ENCODE assay signal across 1 cellular context in the genomic region with DNA sequence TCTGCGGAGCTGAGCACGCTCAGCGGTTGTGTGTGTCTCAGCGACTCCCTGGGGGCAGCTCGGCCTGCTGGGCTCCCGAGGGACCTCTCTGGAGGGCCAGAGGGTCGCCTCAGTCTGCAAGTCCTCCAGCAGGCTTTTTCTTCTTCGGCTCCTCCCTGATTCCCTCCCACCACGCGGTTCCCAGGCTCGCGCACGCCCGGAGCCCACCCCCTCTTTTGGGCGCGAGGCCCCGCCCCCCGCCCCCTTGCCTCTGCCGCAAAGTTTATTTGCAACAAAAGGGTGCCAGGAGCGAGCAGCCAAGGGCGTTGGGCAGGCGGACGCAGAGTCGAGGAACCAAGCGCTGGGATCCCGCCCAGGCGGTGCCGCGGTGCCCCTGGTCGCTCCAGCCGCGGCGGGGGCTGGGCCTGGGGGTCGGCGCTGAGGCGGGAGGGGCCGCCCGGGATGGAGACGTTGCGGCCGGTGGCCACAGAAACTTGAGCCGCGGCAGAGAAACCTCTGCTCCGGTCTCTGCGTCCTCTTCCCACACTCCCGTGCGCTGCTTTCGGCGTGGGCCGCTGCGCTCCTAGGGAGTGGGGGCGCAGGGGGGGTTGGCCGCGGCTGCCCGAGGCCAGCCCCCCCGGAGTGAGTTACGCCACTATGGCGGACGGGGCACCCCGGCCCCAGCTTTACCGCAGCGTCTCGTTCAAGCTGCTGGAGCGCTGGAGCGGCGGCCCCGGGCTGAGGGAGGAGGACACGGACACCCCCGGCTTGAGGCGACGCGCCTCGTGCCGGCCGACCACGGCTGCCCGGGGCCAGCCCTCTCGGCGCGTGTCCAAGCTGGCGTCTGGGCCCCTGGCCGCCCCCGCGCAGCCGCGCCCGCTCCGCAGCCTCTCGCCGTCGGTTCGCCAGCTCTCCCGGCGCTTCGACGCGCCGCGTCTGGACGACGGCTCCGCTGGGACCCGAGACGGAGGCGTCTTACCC.
TF ChIP-seq lines count a peak whose summit lies in the region.

A gene with protein sequence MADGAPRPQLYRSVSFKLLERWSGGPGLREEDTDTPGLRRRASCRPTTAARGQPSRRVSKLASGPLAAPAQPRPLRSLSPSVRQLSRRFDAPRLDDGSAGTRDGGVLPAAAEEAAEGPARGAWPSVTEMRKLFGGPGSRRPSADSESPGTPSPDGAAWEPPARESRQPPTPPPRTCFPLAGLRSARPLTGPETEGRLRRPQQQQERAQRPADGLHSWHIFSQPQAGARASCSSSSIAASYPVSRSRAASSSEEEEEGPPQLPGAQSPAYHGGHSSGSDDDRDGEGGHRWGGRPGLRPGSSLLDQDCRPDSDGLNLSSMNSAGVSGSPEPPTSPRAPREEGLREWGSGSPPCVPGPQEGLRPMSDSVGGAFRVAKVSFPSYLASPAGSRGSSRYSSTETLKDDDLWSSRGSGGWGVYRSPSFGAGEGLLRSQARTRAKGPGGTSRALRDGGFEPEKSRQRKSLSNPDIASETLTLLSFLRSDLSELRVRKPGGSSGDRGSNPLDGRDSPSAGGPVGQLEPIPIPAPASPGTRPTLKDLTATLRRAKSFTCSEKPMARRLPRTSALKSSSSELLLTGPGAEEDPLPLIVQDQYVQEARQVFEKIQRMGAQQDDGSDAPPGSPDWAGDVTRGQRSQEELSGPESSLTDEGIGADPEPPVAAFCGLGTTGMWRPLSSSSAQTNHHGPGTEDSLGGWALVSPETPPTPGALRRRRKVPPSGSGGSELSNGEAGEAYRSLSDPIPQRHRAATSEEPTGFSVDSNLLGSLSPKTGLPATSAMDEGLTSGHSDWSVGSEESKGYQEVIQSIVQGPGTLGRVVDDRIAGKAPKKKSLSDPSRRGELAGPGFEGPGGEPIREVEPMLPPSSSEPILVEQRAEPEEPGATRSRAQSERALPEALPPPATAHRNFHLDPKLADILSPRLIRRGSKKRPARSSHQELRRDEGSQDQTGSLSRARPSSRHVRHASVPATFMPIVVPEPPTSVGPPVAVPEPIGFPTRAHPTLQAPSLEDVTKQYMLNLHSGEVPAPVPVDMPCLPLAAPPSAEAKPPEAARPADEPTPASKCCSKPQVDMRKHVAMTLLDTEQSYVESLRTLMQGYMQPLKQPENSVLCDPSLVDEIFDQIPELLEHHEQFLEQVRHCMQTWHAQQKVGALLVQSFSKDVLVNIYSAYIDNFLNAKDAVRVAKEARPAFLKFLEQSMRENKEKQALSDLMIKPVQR (N-terminal part only) (plus strand): TSS at position 274 of the 960 bp plus-strand sequence. CDS start 363 bp downstream, at position 637.

TF ChIP-seq in HepG2, 621 proteins besides CTCF, POLR2A, EP300 and RAD21 (continued from another document and continues in another):
- TF ChIP-seq ZBTB40 (IDR thresholded peaks at IDR 0.05), result no peak
- TF ChIP-seq ZBTB40 (CRISPR knock-in tag; IDR thresholded peaks at IDR 0.05), result no peak
- no peak for TF ChIP-seq RELA (CRISPR knock-in tag; IDR thresholded peaks at IDR 0.05)
- TF ChIP-seq ZNF839 (CRISPR knock-in tag; IDR thresholded peaks at IDR 0.05; ENCODE audit: borderline replicate concordance), result no peak
- no peak for TF ChIP-seq ZNF484 (CRISPR knock-in tag; IDR thresholded peaks at IDR 0.05; ENCODE audit: borderline replicate concordance, low read depth)
- TF ChIP-seq ZNF883 (CRISPR knock-in tag; IDR thresholded peaks at IDR 0.05; ENCODE audit: not compliant biosample characterization), result no peak
- no peak for TF ChIP-seq YEATS2 (CRISPR knock-in tag; IDR thresholded peaks at IDR 0.05; ENCODE audit: borderline replicate concordance)
- 0 out of 2 replicates have a peak, but pooled peaks have one; percentile 60 for TF ChIP-seq SMAD9 (CRISPR knock-in tag; IDR thresholded peaks at IDR 0.05)
- TF ChIP-seq AKAP8 (CRISPR knock-in tag; IDR thresholded peaks at IDR 0.05), result no peak; the same call in 1 of the 2 replicates
- TF ChIP-seq ZNF615 (CRISPR knock-in tag; IDR thresholded peaks at IDR 0.05; ENCODE audit: borderline replicate concordance), result no peak
- TF ChIP-seq, protein P1, sequence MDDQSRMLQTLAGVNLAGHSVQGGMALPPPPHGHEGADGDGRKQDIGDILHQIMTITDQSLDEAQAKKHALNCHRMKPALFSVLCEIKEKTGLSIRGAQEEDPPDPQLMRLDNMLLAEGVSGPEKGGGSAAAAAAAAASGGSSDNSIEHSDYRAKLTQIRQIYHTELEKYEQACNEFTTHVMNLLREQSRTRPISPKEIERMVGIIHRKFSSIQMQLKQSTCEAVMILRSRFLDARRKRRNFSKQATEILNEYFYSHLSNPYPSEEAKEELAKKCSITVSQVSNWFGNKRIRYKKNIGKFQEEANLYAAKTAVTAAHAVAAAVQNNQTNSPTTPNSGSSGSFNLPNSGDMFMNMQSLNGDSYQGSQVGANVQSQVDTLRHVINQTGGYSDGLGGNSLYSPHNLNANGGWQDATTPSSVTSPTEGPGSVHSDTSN (CRISPR knock-in tag; IDR thresholded peaks at IDR 0.05; ENCODE audit: borderline replicate concordance), result no peak
- TF ChIP-seq SRSF1 (optimal IDR thresholded peaks at IDR 0.05; ENCODE audit: low read depth, low read length), result peak; percentile 94
- peak; percentile 66 for TF ChIP-seq AGO2 (optimal IDR thresholded peaks at IDR 0.05; ENCODE audit: low read depth, low read length)
- TF ChIP-seq SIX4 (CRISPR knock-in tag; IDR thresholded peaks at IDR 0.05), result no peak
- TF ChIP-seq, protein P2, sequence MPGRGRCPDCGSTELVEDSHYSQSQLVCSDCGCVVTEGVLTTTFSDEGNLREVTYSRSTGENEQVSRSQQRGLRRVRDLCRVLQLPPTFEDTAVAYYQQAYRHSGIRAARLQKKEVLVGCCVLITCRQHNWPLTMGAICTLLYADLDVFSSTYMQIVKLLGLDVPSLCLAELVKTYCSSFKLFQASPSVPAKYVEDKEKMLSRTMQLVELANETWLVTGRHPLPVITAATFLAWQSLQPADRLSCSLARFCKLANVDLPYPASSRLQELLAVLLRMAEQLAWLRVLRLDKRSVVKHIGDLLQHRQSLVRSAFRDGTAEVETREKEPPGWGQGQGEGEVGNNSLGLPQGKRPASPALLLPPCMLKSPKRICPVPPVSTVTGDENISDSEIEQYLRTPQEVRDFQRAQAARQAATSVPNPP (CRISPR knock-in tag; IDR thresholded peaks at IDR 0.05), result no peak
- no peak for TF ChIP-seq ZNF781 (CRISPR knock-in tag; IDR thresholded peaks at IDR 0.05; ENCODE audit: borderline replicate concordance, not compliant biosample characterization)
- no peak for TF ChIP-seq ZNF550 (CRISPR knock-in tag; IDR thresholded peaks at IDR 0.05; ENCODE audit: borderline replicate concordance)
- TF ChIP-seq ZNF589 (CRISPR knock-in tag; conservative IDR thresholded peaks at IDR 0.05), result no peak
- no peak for TF ChIP-seq TP53 (CRISPR knock-in tag; conservative IDR thresholded peaks at IDR 0.05)
- no peak for TF ChIP-seq CENPT (CRISPR knock-in tag; IDR thresholded peaks at IDR 0.05; ENCODE audit: low read depth)
- TF ChIP-seq, protein P3, sequence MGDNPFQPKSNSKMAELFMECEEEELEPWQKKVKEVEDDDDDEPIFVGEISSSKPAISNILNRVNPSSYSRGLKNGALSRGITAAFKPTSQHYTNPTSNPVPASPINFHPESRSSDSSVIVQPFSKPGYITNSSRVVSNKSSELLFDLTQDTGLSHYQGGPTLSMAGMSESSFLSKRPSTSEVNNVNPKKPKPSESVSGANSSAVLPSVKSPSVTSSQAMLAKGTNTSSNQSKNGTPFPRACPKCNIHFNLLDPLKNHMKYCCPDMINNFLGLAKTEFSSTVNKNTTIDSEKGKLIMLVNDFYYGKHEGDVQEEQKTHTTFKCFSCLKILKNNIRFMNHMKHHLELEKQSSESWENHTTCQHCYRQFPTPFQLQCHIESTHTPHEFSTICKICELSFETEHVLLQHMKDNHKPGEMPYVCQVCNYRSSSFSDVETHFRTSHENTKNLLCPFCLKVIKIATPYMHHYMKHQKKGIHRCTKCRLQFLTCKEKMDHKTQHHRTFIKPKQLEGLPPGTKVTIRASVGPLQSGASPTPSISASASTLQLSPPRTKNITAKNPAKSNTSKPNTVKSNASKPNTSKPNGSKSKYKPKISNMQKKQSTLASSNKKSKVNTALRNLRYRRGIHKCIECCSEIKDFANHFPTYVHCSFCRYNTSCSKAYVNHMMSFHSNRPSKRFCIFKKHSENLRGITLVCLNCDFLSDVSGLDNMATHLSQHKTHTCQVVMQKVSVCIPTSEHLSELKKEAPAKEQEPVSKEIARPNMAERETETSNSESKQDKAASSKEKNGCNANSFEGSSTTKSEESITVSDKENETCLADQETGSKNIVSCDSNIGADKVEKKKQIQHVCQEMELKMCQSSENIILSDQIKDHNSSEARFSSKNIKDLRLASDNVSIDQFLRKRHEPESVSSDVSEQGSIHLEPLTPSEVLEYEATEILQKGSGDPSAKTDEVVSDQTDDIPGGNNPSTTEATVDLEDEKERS (CRISPR knock-in tag; IDR thresholded peaks at IDR 0.05), result no peak
- TF ChIP-seq SCMH1 (CRISPR knock-in tag; IDR thresholded peaks at IDR 0.05; ENCODE audit: borderline replicate concordance), result no peak
- TF ChIP-seq FOXK2 (IDR thresholded peaks at IDR 0.05), result no peak
- TF ChIP-seq HCFC1 (IDR thresholded peaks at IDR 0.05; ENCODE audit: low read depth, low read length), result no peak
- no peak for TF ChIP-seq CHD4 (IDR thresholded peaks at IDR 0.05; ENCODE audit: borderline replicate concordance, low read length)
- 0 out of 2 replicates have a peak, but pooled peaks have one; percentile 30 for TF ChIP-seq MTA1 (CRISPR knock-in tag; IDR thresholded peaks at IDR 0.05; ENCODE audit: borderline replicate concordance)
- TF ChIP-seq RORA (CRISPR knock-in tag; IDR thresholded peaks at IDR 0.05), result no peak
- TF ChIP-seq ELF4 (CRISPR knock-in tag; IDR thresholded peaks at IDR 0.05; ENCODE audit: borderline replicate concordance), result no peak
- TF ChIP-seq NPAS2 (CRISPR knock-in tag; IDR thresholded peaks at IDR 0.05; ENCODE audit: borderline replicate concordance), result no peak
- TF ChIP-seq HOXA3 (CRISPR knock-in tag; IDR thresholded peaks at IDR 0.05), result peak; percentile 49; the same call in 1 of the 2 replicates
- peak; percentile 69; the same call in 1 of the 2 replicates for TF ChIP-seq TAF1 (CRISPR knock-in tag; IDR thresholded peaks at IDR 0.05)
- no peak for TF ChIP-seq CREB1 (IDR thresholded peaks at IDR 0.05)
- TF ChIP-seq CREB1 (CRISPR knock-in tag; IDR thresholded peaks at IDR 0.05), result no peak
- no peak for TF ChIP-seq ZFP37 (CRISPR knock-in tag; IDR thresholded peaks at IDR 0.05; ENCODE audit: borderline replicate concordance)
- TF ChIP-seq ZNF766 (CRISPR knock-in tag; IDR thresholded peaks at IDR 0.05; ENCODE audit: borderline replicate concordance), result peak; percentile 7; the same call in 1 of the 2 replicates
- no peak for TF ChIP-seq MAFG (CRISPR knock-in tag; IDR thresholded peaks at IDR 0.05)
- no peak for TF ChIP-seq ZSCAN30 (CRISPR knock-in tag; IDR thresholded peaks at IDR 0.05)
- no peak for TF ChIP-seq FOXC1 (CRISPR knock-in tag; IDR thresholded peaks at IDR 0.05; ENCODE audit: borderline replicate concordance)
- no peak for TF ChIP-seq HDAC6 (IDR thresholded peaks at IDR 0.05; ENCODE audit: low read depth, low read length)
- no peak for TF ChIP-seq ZNF605 (CRISPR knock-in tag; IDR thresholded peaks at IDR 0.05)
- no peak for TF ChIP-seq ZNF101 (CRISPR knock-in tag; IDR thresholded peaks at IDR 0.05; ENCODE audit: borderline replicate concordance, low read depth)
